9 cellular contexts compared by ENCODE assay signal in the genomic region with DNA sequence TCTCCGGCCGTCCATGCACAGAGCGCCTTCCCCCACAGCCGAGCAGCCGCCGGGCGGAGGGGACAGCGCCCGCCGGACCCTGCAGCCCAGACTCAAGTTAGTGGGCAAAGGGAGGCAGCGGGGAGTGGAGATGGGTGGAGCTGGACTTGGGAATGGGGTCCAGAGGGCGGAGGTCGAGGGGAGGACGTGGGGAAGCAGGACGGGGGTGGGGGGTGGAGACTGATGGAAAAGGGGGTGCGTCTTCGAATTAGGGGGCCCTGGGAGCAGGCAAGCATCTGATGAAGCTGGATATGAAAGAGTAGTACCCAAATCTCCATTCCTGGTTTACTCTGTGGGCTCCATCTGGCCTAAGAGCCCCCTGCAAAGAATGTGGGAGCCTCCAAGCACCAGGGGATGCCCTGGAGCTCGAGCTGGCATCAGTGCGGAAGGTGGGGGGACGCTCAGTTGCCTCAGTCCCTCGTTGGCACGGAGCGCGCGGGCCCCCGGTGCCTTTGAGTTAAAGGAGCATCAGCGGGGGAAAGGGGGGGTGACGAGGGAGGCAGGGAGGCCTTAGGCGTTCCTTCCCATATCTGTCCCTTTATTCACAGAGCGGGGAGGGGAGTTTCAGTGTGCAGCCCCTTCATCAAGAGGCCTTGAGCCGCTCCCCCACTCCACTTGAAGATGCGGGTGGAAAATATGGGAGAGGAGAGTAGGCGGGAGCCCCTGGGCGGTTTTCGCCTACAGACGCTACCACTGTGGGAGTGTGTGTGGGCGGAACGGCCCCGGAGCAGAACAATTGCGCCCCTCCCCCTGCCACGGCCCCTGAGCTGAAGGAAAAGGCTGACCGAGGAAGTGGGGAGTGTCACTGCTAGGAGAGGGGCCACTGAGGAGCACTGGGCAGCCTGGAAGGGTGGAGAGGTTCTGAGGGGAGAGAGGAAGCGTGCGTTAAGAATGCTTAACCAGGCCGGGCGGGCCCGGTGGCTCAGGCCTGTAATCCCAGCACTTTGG. TPM values are rescaled to one million over a fixed set of nuclear protein-coding genes. Genes with fewer than 3 reads are reported as not detected.
DNase-seq lines count a peak whose midpoint lies in the region; ATAC-seq, FAIRE-seq and TF ChIP-seq lines count a peak whose summit lies in the region.
"Had no signal": no experiment of that assay in that cellular context is flagged by ENCODE, and none has a peak within 500 bp of the region (broad histone marks: within the 10 kb centered on the region; RNA-seq: fewer than 3 reads in every experiment).

No MANE protein-coding gene starts in this region.

- peak overlapping the region; percentile 72 for H3K4me2 ChIP-seq in OCI-LY1 (ENCODE audit: low read length)
- H3K4me2 ChIP-seq in neural cell (ENCODE audit: low read length): peak overlapping the region; percentile 78

- H3K4me1 ChIP-seq in OCI-LY1 (ENCODE audit: insufficient read depth, low read length, severe bottlenecking) (peaks cover 47% of the 10 kb centered on the region), foreskin keratinocyte (peaks cover 22% of the 10 kb centered on the region)

- H3K9ac ChIP-seq in OCI-LY1 (ENCODE audit: low read length) (peak overlapping the region; percentile 51), neural cell (ENCODE audit: low read length) (peak overlapping the region; percentile 76)

- peak overlapping the region; percentile 60 for H3K4me3 ChIP-seq in OCI-LY1 (ENCODE audit: low read depth, low read length, poor library complexity, severe bottlenecking)
- peak overlapping the region; percentile 91 for H3K4me3 ChIP-seq in neural cell (ENCODE audit: low read length)

- H3K27ac ChIP-seq in OCI-LY1 (ENCODE audit: low read depth, low read length, poor library complexity, severe bottlenecking) (no peak overlapping the region), foreskin keratinocyte (peak overlapping the region; percentile 63), neural cell (ENCODE audit: low read length) (peak overlapping the region; percentile 44)

- no peak for TF ChIP-seq EP300 in neural cell (conservative IDR thresholded peaks at IDR 0.05; ENCODE audit: poor library complexity, severe bottlenecking)

- FAIRE-seq in GM12892 (lab: Jason Lieb, UNC): peak; percentile 58
- FAIRE-seq: colon had no signal

- H3K9me3 ChIP-seq in OCI-LY1 (ENCODE audit: low read length): no peaks in the 10 kb centered on the region
- H3K9me3 ChIP-seq in neural cell (ENCODE audit: low read length): no peaks in the 10 kb centered on the region

- TF ChIP-seq POLR2A in GM12892 (IDR thresholded peaks at IDR 0.05; ENCODE audit: low read depth, low read length): no peak

- H3K36me3 ChIP-seq in OCI-LY1 (ENCODE audit: insufficient read depth, low read length): no peaks in the 10 kb centered on the region
- H3K36me3 ChIP-seq in neural cell (ENCODE audit: insufficient read depth, low read length): no peaks in the 10 kb centered on the region

- TF ChIP-seq RAD21 in neural cell (conservative IDR thresholded peaks at IDR 0.05): no peak

- DNase-seq in GM12892 (ENCODE audit: insufficient read length) (no peak), foreskin keratinocyte (peak in 1 of 2 donors; percentile 34), ureter (ENCODE audit: low spot score) (peak; percentile 85), NCI-H774 (lab: John Stamatoyannopoulos, UW) (no peak)
- DNase-seq in activated naive CD4-positive, alpha-beta T cell treated with Interleukin-2 at 50 U/mL for 16 hours: peak; percentile 71

- H4K20me1 ChIP-seq in OCI-LY1 (ENCODE audit: insufficient read depth, low read length) (no peaks in the 10 kb centered on the region), neural cell (ENCODE audit: insufficient read depth) (no peaks in the 10 kb centered on the region)

- H3K27me3 ChIP-seq in OCI-LY1 (ENCODE audit: insufficient read depth, low read length): no peaks in the 10 kb centered on the region
- H3K27me3 ChIP-seq in foreskin keratinocyte: no peaks in the 10 kb centered on the region
- H3K27me3 ChIP-seq in neural cell (ENCODE audit: insufficient read depth, low read depth, low read length): peaks cover 12% of the 10 kb centered on the region

- H3K79me2 ChIP-seq in OCI-LY1 (ENCODE audit: insufficient read depth, low read length) (no peaks in the 10 kb centered on the region), neural cell (replicated peaks; ENCODE audit: insufficient read depth, low read length) (peaks cover 17% of the 10 kb centered on the region)

- no peak for ATAC-seq in foreskin keratinocyte
- ATAC-seq in GM18873 (IDR thresholded peaks at IDR 0.05; ENCODE audit: low FRiP score, unreplicated experiment): no peak

- H3F3A ChIP-seq in OCI-LY1 (ENCODE audit: insufficient read depth, low read length) (peaks cover 6% of the 10 kb centered on the region; the same call in 1 of the 2 replicates), neural cell (ENCODE audit: insufficient read depth, low read length, poor library complexity, severe bottlenecking) (peaks cover 4% of the 10 kb centered on the region)

- H3K9me2 ChIP-seq in OCI-LY1 (ENCODE audit: low read depth, low read length) (no peaks in the 10 kb centered on the region), neural cell (ENCODE audit: insufficient read depth, low read length) (no peaks in the 10 kb centered on the region)

- H2AFZ ChIP-seq in OCI-LY1 (ENCODE audit: low read length) (no peak overlapping the region), neural cell (ENCODE audit: low read depth, low read length) (peak overlapping the region; percentile 73)

- TF ChIP-seq CTCF in OCI-LY1 (IDR thresholded peaks at IDR 0.05; ENCODE audit: low read length) (no peak), foreskin keratinocyte (conservative IDR thresholded peaks at IDR 0.05) (no peak), neural cell (IDR thresholded peaks at IDR 0.05; ENCODE audit: poor library complexity, severe bottlenecking) (no peak)

TF ChIP-seq in neural cell, 6 proteins besides CTCF, POLR2A, EP300 and RAD21:
- TF ChIP-seq POLR2AphosphoS5 (IDR thresholded peaks at IDR 0.05): peak; percentile 30
- TF ChIP-seq TAF1 (IDR thresholded peaks at IDR 0.05; ENCODE audit: low read depth): peak; percentile 40
- TF ChIP-seq SMC3 (conservative IDR thresholded peaks at IDR 0.05; ENCODE audit: poor library complexity): no peak
TF ChIP-seq in neural cell: peak in this region for 2.

RNA-seq across cellular contexts. Expression of a gene that starts 0.6 kb away (rescaled TPM):
- polyA plus RNA-seq in GM12892 (2012; ENCODE audit: missing spikeins): 15.5 TPM
- 24.3 and 25.0 TPM in 2 replicates for total RNA-seq in foreskin keratinocyte
- polyA plus RNA-seq in foreskin keratinocyte: 19.4 and 21.5 TPM in 2 replicates
- polyA plus RNA-seq in neural cell: 15.6 and 16.4 TPM in 2 replicates
- polyA minus RNA-seq in neural cell: 17.6 and 20.9 TPM in 2 replicates
- 16.2 TPM for total RNA-seq in ureter

RNA-seq across cellular contexts. Expression of a gene that starts 11.0 kb away (rescaled TPM):
- polyA plus RNA-seq in GM12892 (2012; ENCODE audit: missing spikeins): 13.9 TPM
- total RNA-seq in foreskin keratinocyte (16.6 and 20.3 TPM in 2 replicates), ureter (12.5 TPM)
- polyA plus RNA-seq in foreskin keratinocyte (4.4 and 6.8 TPM in 2 replicates), neural cell (5.9 and 6.8 TPM in 2 replicates)
- polyA minus RNA-seq in neural cell: 3.9 and 4.3 TPM in 2 replicates

RNA-seq across cellular contexts. Expression of a gene that starts 21.6 kb away (rescaled TPM):
- polyA plus RNA-seq in GM12892 (2012; ENCODE audit: missing spikeins): 129 TPM
- total RNA-seq in foreskin keratinocyte (94.4 and 98.8 TPM in 2 replicates), ureter (280 TPM)
- polyA plus RNA-seq in foreskin keratinocyte (60.2 and 68.9 TPM in 2 replicates), neural cell (not detected in 2 replicates)
- 0.58 TPM in 1 of 2 replicates, not detected in the other for polyA minus RNA-seq in neural cell

RNA-seq across cellular contexts. Expression of a gene that starts 38.7 kb away (rescaled TPM):
- 0.34 TPM for polyA plus RNA-seq in GM12892 (2012; ENCODE audit: missing spikeins)
- total RNA-seq in foreskin keratinocyte (9.8 and 17.5 TPM in 2 replicates), ureter (180 TPM)
- polyA plus RNA-seq in foreskin keratinocyte (5.1 and 8.5 TPM in 2 replicates), neural cell (18.2 and 27.7 TPM in 2 replicates)
- 93.7 and 106 TPM in 2 replicates for polyA minus RNA-seq in neural cell

RNA-seq across cellular contexts. Expression of a gene that starts 39.6 kb away (rescaled TPM):
- polyA plus RNA-seq in GM12892 (2012; ENCODE audit: missing spikeins): 0.40 TPM
- total RNA-seq in foreskin keratinocyte (not detected in 2 replicates), ureter (0.23 TPM)
- polyA plus RNA-seq in foreskin keratinocyte (0.04 TPM in 1 of 2 replicates, not detected in the other), neural cell (not detected in 2 replicates)
- polyA minus RNA-seq in neural cell: not detected in 2 replicates

Comparison
In these comparisons a context has a peak if more than half of its experiments do, and no peak if none do; other contexts are left out.
1. DNase-seq: peak in activated naive CD4-positive, alpha-beta T cell treated with Interleukin-2 at 50 U/mL for 16 hours (single experiment) and ureter (single experiment); none in GM12892 (single experiment) and NCI-H774 (single experiment).